ENCODE assay signal across 11 cellular contexts in the genomic region with DNA sequence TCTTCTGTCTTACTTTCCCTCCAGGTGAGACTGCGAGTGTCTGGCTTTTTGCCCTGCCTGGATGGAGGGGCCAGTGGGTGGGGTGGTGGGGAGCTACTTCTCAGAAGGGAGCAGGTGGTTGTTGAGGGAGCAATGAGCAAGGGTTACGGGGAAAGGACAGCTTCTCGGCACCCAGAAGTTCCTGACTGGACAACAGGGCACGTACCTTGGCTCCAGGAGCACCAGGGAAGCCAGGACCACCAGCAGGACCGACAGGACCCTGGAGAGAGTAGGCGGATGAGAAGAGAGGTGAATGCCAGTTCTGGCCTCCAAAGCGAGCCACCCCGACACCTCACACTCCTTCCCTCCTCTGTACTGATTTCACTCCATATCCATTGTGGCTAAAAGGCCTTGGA. TPM values are rescaled to one million over a fixed set of nuclear protein-coding genes. Genes with fewer than 3 reads are reported as not detected.
"Had no signal": no experiment of that assay in that cellular context is flagged by ENCODE, and none has a peak within 500 bp of the region (broad histone marks: within the 10 kb centered on the region; RNA-seq: fewer than 3 reads in every experiment).

No MANE protein-coding gene starts in this region.

- H3K9me3 ChIP-seq: ascending aorta, psoas muscle, tibial nerve had no signal

- H3K36me3 ChIP-seq: ascending aorta, tibial nerve had no signal

- H3K27ac ChIP-seq: ascending aorta, hepatocyte, psoas muscle, tibial nerve had no signal

- H3K4me1 ChIP-seq: ascending aorta, tibial nerve had no signal

- H3K4me3 ChIP-seq: ascending aorta, hepatocyte, smooth muscle cell, tibial nerve had no signal

- H3K27me3 ChIP-seq: ascending aorta, hepatocyte, tibial nerve had no signal

- H3K4me2 ChIP-seq: smooth muscle cell had no signal

- DNase-seq: activated CD4-positive, alpha-beta T cell treated with anti-CD3 and anti-CD28 coated beads for 4 hours; activated CD8-positive, alpha-beta memory T cell treated with anti-CD3 and anti-CD28 coated beads for 24 hours; psoas muscle; T-helper 17 cell had no signal

RNA-seq across cellular contexts. Expression of a gene that starts 15.3 kb away (rescaled TPM):
- total RNA-seq: ascending aorta, dermis microvascular lymphatic vessel endothelial cell, esophagus mucosa, lung microvascular endothelial cell, T-helper 17 cell, tibial nerve had no signal
